Comparison of ENCODE assay signal across 8 cellular contexts in genomic region chrX:53093748-53094583, GRCh38. TPM values are rescaled to one million over a fixed set of nuclear protein-coding genes. Genes with fewer than 3 reads are reported as not detected.
DNase-seq lines count a peak whose midpoint lies in the region; ATAC-seq, FAIRE-seq and TF ChIP-seq lines count a peak whose summit lies in the region.

Gene KANTR (plus strand): TSS chrX:53094142. CDS start chrX:53124273, 30,131 bp downstream.

- H3K4me3 Mint-ChIP-seq in activated CD8-positive, alpha-beta memory T cell treated with anti-CD3 and anti-CD28 coated beads, Interleukin-2, amount 10 ng/mL, durations not matched to agents 7 days and 5 days, result peak within 1 kb of the TSS; percentile 89
- H3K4me3 Mint-ChIP-seq in memory B cell, result peak within 1 kb of the TSS; percentile 87

- peak within 1 kb of the TSS; percentile 71 for H3K27ac ChIP-seq in H1 (ENCODE audit: low read depth, low read length)

- H3K79me1 ChIP-seq in H1 (ENCODE audit: low read depth, low read length), result no peaks in the 10 kb centered on the region

- CTCF ChIA-PET in activated CD8-positive, alpha-beta memory T cell treated with anti-CD3 and anti-CD28 coated beads, Interleukin-2, amount 10 ng/mL, durations not matched to agents 7 days and 5 days (lab: Charles Lee), result no interaction called here
- CTCF ChIA-PET in H1 (lab: Charles Lee; ENCODE audit: partially characterized antibody), result no interaction called here

- no peak within 1 kb of the TSS for H2BK15ac ChIP-seq in H1 (ENCODE audit: low read length)

- H3K23ac ChIP-seq in H1 (ENCODE audit: insufficient read length), result no peak within 1 kb of the TSS

- POLR2A ChIA-PET in H1 (lab: Charles Lee; ENCODE audit: partially characterized antibody), result interaction anchor here (1.3 kb wide), 1 partner anchor 12 kb away, joined by 4 read pairs; the partner anchor contains the start of gene TSPYL2

- H4K91ac ChIP-seq in H1 (replicated peaks; ENCODE audit: insufficient read length, low read length), result no peak within 1 kb of the TSS

- peak; percentile 96 for FAIRE-seq in H1 (lab: Jason Lieb, UNC)

- peak within 1 kb of the TSS; percentile 14 to 83 (median 54); a peak in 6 of 7 replicates for H3K9ac ChIP-seq in H1 (replicated peaks in 1 of 4; ENCODE audit: extremely low read depth in 1 of 4, low read depth in 3 of 4, low read length in 3 of 4)

- peak within 1 kb of the TSS; percentile 85 for H3K27ac Mint-ChIP-seq in activated CD8-positive, alpha-beta memory T cell treated with anti-CD3 and anti-CD28 coated beads, Interleukin-2, amount 10 ng/mL, durations not matched to agents 7 days and 5 days
- H3K27ac Mint-ChIP-seq in memory B cell, result peak within 1 kb of the TSS; percentile 65

- TF ChIP-seq RAD21 in H1 (IDR thresholded peaks at IDR 0.05 in 1 of 2, conservative IDR thresholded peaks at IDR 0.05 in 1 of 2; ENCODE audit: low read depth in 2 of 2, low read length in 2 of 2), result no peak

- no peak within 1 kb of the TSS; the same call in 1 of the 2 replicates for H3K18ac ChIP-seq in H1 (ENCODE audit: extremely low read depth, low read length)

- H3K79me2 ChIP-seq in H1 (ENCODE audit: control insufficient read depth in 1 of 2, insufficient read depth in 2 of 2, low read length in 2 of 2), result peaks cover 0 to 6% of the 10 kb centered on the region in 2 experiments; a peak in 2 of 4 replicates

- no peak within 1 kb of the TSS for H3K4ac ChIP-seq in H1 (replicated peaks; ENCODE audit: insufficient read length, low read depth, low read length)

- H3K27me3 Mint-ChIP-seq in activated CD8-positive, alpha-beta memory T cell treated with anti-CD3 and anti-CD28 coated beads, Interleukin-2, amount 10 ng/mL, durations not matched to agents 7 days and 5 days, result no peaks in the 10 kb centered on the region
- H3K27me3 Mint-ChIP-seq in memory B cell, result no peaks in the 10 kb centered on the region

- no peak for TF ChIP-seq EP300 in H1 (IDR thresholded peaks at IDR 0.05; ENCODE audit: borderline replicate concordance in 1 of 2, low read depth in 2 of 2, low read length in 2 of 2)

- H3K27me3 ChIP-seq in H1 (replicated peaks in 1 of 4; ENCODE audit: control insufficient read depth in 3 of 4, extremely low read depth in 1 of 4, insufficient read depth in 3 of 4, low read length in 3 of 4), result no peaks in the 10 kb centered on the region

- no peak within 1 kb of the TSS for H3K14ac ChIP-seq in H1 (ENCODE audit: insufficient read length)

- H3K4me1 Mint-ChIP-seq in activated CD8-positive, alpha-beta memory T cell treated with anti-CD3 and anti-CD28 coated beads, Interleukin-2, amount 10 ng/mL, durations not matched to agents 7 days and 5 days, result peaks cover 18% of the 10 kb centered on the region
- H3K4me1 Mint-ChIP-seq in memory B cell, result peaks cover 12% of the 10 kb centered on the region

- peak within 1 kb of the TSS; percentile 95 for H2AFZ ChIP-seq in H1 (ENCODE audit: low read length)

- peak in 1 of 2 experiments; percentile 15; a peak in 1 of 3 replicates for TF ChIP-seq POLR2A in H1 (IDR thresholded peaks at IDR 0.05; ENCODE audit: control extremely low read depth in 1 of 2, low read depth in 2 of 2, low read length in 2 of 2)

- H3K36me3 Mint-ChIP-seq in activated CD8-positive, alpha-beta memory T cell treated with anti-CD3 and anti-CD28 coated beads, Interleukin-2, amount 10 ng/mL, durations not matched to agents 7 days and 5 days, result no peaks in the 10 kb centered on the region
- H3K36me3 Mint-ChIP-seq in memory B cell, result no peaks in the 10 kb centered on the region

- H2BK12ac ChIP-seq in H1 (ENCODE audit: low read depth, low read length), result no peak within 1 kb of the TSS

- ATAC-seq in activated CD8-positive, alpha-beta memory T cell treated with anti-CD3 and anti-CD28 coated beads, Interleukin-2, amount 10 ng/mL, durations not matched to agents 7 days and 5 days, result peak; percentile 86
- ATAC-seq in memory B cell (ENCODE audit: low read depth), result peak; percentile 78

- no peaks in the 10 kb centered on the region for H3K9me3 ChIP-seq in H1 (ENCODE audit: insufficient read depth in 2 of 2, low read depth in 1 of 2, low read length in 1 of 2)

- H3K36me3 ChIP-seq in H1 (ENCODE audit: control insufficient read depth in 2 of 4, insufficient read depth in 4 of 4, low read length in 3 of 4), result no peaks in the 10 kb centered on the region; a peak in 1 of 8 replicates

- H3K9me3 Mint-ChIP-seq in activated CD8-positive, alpha-beta memory T cell treated with anti-CD3 and anti-CD28 coated beads, Interleukin-2, amount 10 ng/mL, durations not matched to agents 7 days and 5 days (ENCODE audit: low read depth), result no peaks in the 10 kb centered on the region
- no peaks in the 10 kb centered on the region for H3K9me3 Mint-ChIP-seq in memory B cell

- H3K4me3 ChIP-seq in H1 (ENCODE audit: extremely low read depth in 1 of 4, insufficient read depth in 2 of 4, low read depth in 3 of 4, low read length in 4 of 4), result peak within 1 kb of the TSS; percentile 63 to 95 (median 76)

- no peak within 1 kb of the TSS for H2BK5ac ChIP-seq in H1 (ENCODE audit: low read depth, low read length)

- H4K20me1 ChIP-seq in H1 (replicated peaks in 1 of 2; ENCODE audit: control insufficient read depth in 1 of 2, insufficient read depth in 2 of 2, low read length in 2 of 2), result no peaks in the 10 kb centered on the region

- H3K56ac ChIP-seq in H1 (replicated peaks; ENCODE audit: insufficient read length, low read depth, low read length), result no peak within 1 kb of the TSS

- no peak within 1 kb of the TSS for H2BK120ac ChIP-seq in H1 (replicated peaks; ENCODE audit: low read depth, low read length)

- no peak within 1 kb of the TSS for H2AK5ac ChIP-seq in H1 (ENCODE audit: low read depth, low read length)

- H3K23me2 ChIP-seq in H1 (ENCODE audit: low read depth, low read length), result peaks cover 2% of the 10 kb centered on the region; the same call in 1 of the 2 replicates

- DNase-seq in COLO668 (lab: John Stamatoyannopoulos, UW; ENCODE audit: unreplicated experiment) (peak; percentile 87), GM20000 (ENCODE audit: low spot score) (peak; percentile 86), HT-29 (ENCODE audit: low spot score) (peak; percentile 95), NOMO-1 treated with DMSO at 0.1 percent for 48 hours (lab: John Stamatoyannopoulos, UW; ENCODE audit: unreplicated experiment) (peak; percentile 88), H1 (ENCODE audit: low read depth in 1 of 2, low spot score in 2 of 2) (peak; percentile 62 to 76), memory B cell (ENCODE audit: low spot score in 2 of 2) (peak; percentile 60)
- DNase-seq in activated CD8-positive, alpha-beta memory T cell treated with anti-CD3 and anti-CD28 coated beads, Interleukin-2, amount 10 ng/mL, durations not matched to agents 7 days and 5 days, result peak; percentile 90
- DNase-seq in stimulated activated CD8-positive, alpha-beta memory T cell treated with anti-CD3 and anti-CD28 coated beads, Interleukin-12 subunit alpha, Interleukin-12 subunit beta, amount 100 ng/mL, for 4 hours (ENCODE audit: low read depth), result peak; percentile 54

- no peak within 1 kb of the TSS for H2BK20ac ChIP-seq in H1 (ENCODE audit: low read length)

- H3K4me2 ChIP-seq in H1 (ENCODE audit: insufficient read depth in 1 of 2, low read depth in 2 of 2, low read length in 2 of 2), result peak within 1 kb of the TSS; percentile 77 to 82

- TF ChIP-seq CTCF in GM20000 (IDR thresholded peaks at IDR 0.05; ENCODE audit: extremely low read depth, missing control alignments) (no peak), H1 (IDR thresholded peaks at IDR 0.05; ENCODE audit: control extremely low read depth in 1 of 3, insufficient read depth in 1 of 3, low read depth in 1 of 3, low read length in 3 of 3) (no peak)

- H4K5ac ChIP-seq in H1 (ENCODE audit: insufficient read length, low read depth, low read length), result peak within 1 kb of the TSS; percentile 30

- peak within 1 kb of the TSS; percentile 6; the same call in 1 of the 2 replicates for H4K8ac ChIP-seq in H1 (ENCODE audit: extremely low read depth, insufficient read depth, low read length)

- no peaks in the 10 kb centered on the region for H3K4me1 ChIP-seq in H1 (replicated peaks in 1 of 4; ENCODE audit: control insufficient read depth in 3 of 4, insufficient read depth in 4 of 4, low read length in 3 of 4)

- WGBS in H1 (ENCODE audit: extremely low coverage in 1 of 2, insufficient coverage in 1 of 2, insufficient read length in 1 of 2, insufficient replicate concordance in 2 of 2, low coverage in 1 of 2, low lambda C conversion rate in 2 of 2, missing lambda C conversion rate in 1 of 2), 2 experiments, result 3% methylated on average over 19 of the region's 67 CpGs; no CpG with 5 or more reads in 1 of the 2 experiments

TF ChIP-seq in H1, 55 proteins besides CTCF, POLR2A, EP300 and RAD21 (continues in another document):
- TF ChIP-seq EGR1 (IDR thresholded peaks at IDR 0.05; ENCODE audit: borderline replicate concordance, low read depth, low read length), result no peak
- no peak for TF ChIP-seq TAF7 (optimal IDR thresholded peaks at IDR 0.05; ENCODE audit: borderline replicate concordance, low read depth, low read length)
- TF ChIP-seq ASH2L (IDR thresholded peaks at IDR 0.05; ENCODE audit: low read length), result peak; percentile 55
- TF ChIP-seq CREB1 (IDR thresholded peaks at IDR 0.05), result no peak; the same call in 1 of the 2 replicates
- no peak for TF ChIP-seq BRCA1 (IDR thresholded peaks at IDR 0.05; ENCODE audit: low read depth, low read length)
- TF ChIP-seq CBX8 (IDR thresholded peaks at IDR 0.05; ENCODE audit: borderline replicate concordance, low read depth, low read length), result no peak
- TF ChIP-seq TBP (IDR thresholded peaks at IDR 0.05; ENCODE audit: low read depth, low read length), result peak; percentile 31; the same call in 1 of the 2 replicates
- TF ChIP-seq SIN3A (conservative IDR thresholded peaks at IDR 0.05 in 1 of 2, IDR thresholded peaks at IDR 0.05 in 1 of 2; ENCODE audit: low read depth in 1 of 2, low read length in 2 of 2), result peak in 1 of 2 experiments; percentile 18; a peak in 1 of 4 replicates

RNA-seq across cellular contexts. Expression of gene KANTR, which starts in this region (rescaled TPM):
- 8.0 and 11.9 TPM in 2 replicates for total RNA-seq in HT-29 (2014; rRNA removed; shearing (Covaris generic))
- 10 to 100 TPM in 1 of 2 experiments, 1 to 10 TPM in 1; 6.2 to 14.4 TPM for total RNA-seq in activated CD8-positive, alpha-beta memory T cell treated with anti-CD3 and anti-CD28 coated beads, Interleukin-2, amount 10 ng/mL, durations not matched to agents 7 days and 5 days
- 7.5 and 9.5 TPM in 2 replicates for total RNA-seq in H1 (2021; fragmentation: NEBNext Ultra II Directional; extraction: Animal tissue kit (Norgen Biotek cat#: 25700))
- 5.9 and 7.7 TPM in 2 replicates for polyA plus RNA-seq in H1 (2011; rRNA removed)
- 5.2 TPM for polyA plus RNA-seq in H1 (2011; cell fraction: cytosol; rRNA removed)
- 40.0 TPM for polyA plus RNA-seq in H1 (2011; cell fraction: nucleus; rRNA removed)
- 3.5 to 6.6 TPM (median 4.6 TPM) in 4 replicates for polyA plus RNA-seq in H1 (2012, experiment 1 of 2)
- 0.47 TPM for polyA plus RNA-seq in H1 (2012, experiment 2 of 2)
- polyA plus RNA-seq in H1 (2013, experiment 1 of 2), result 5.5 TPM
- 3.5 TPM for polyA plus RNA-seq in H1 (2013, experiment 2 of 2)
- polyA minus RNA-seq in H1 (2011; rRNA and poly(A)+ RNA removed), result 66.2 and 69.4 TPM in 2 replicates
- 15.3 TPM for polyA minus RNA-seq in H1 (2011; cell fraction: cytosol; rRNA and poly(A)+ RNA removed)
- 96.4 TPM for polyA minus RNA-seq in H1 (2011; cell fraction: nucleus; rRNA and poly(A)+ RNA removed)

Comparison
In these comparisons a context has a peak if more than half of its experiments do, and no peak if none do; other contexts are left out.
1. Peak in every context shown above with its lines: DNase-seq, ATAC-seq, H3K4me3 ChIP-seq and H3K27ac ChIP-seq.